16 cellular contexts compared by ENCODE assay signal in genomic region chrX:40943093-40943641, GRCh38.
DNase-seq lines count a peak whose midpoint lies in the region; ATAC-seq and TF ChIP-seq lines count a peak whose summit lies in the region.
"Had no signal": no experiment of that assay in that cellular context is flagged by ENCODE, and none has a peak within 500 bp of the region (broad histone marks: within the 10 kb centered on the region; RNA-seq: fewer than 3 reads in every experiment).

No MANE protein-coding gene starts in this region.

- H3K4me3 Mint-ChIP-seq in MCF 10A (ENCODE audit: unreplicated experiment) = no peak overlapping the region
- H3K4me3 Mint-ChIP-seq: B cell; CD8-positive, alpha-beta T cell; H9 had no signal

- H4K12ac ChIP-seq in trophoblast cell (ENCODE audit: low read depth, low read length) = no peak overlapping the region

- TF ChIP-seq POLR2A in breast epithelium (IDR thresholded peaks at IDR 0.05) = no peak
- TF ChIP-seq POLR2A in suprapubic skin (IDR thresholded peaks at IDR 0.05) = no peak

- H3K27me3 Mint-ChIP-seq in MCF 10A (ENCODE audit: insufficient read depth, unreplicated experiment) = peaks cover 37% of the 10 kb centered on the region
- H3K27me3 Mint-ChIP-seq: B cell had no signal

- WGBS in trophoblast cell (ENCODE audit: extremely low coverage, insufficient coverage, insufficient read length) = no CpG with 5 or more reads among the region's 1 CpG
- 93% methylated on average over 1 of the region's 1 CpG for WGBS in suprapubic skin

- ATAC-seq in SK-N-SH treated with all-trans-retinoic acid at 6 μM for 48 hours (no peak), HG02678 (IDR thresholded peaks at IDR 0.05; ENCODE audit: unreplicated experiment) (no peak)
- ATAC-seq: CD8-positive, alpha-beta T cell; K562 had no signal

- TF ChIP-seq CTCF in MCF 10A (IDR thresholded peaks at IDR 0.05; ENCODE audit: unreplicated experiment) = no peak
- TF ChIP-seq CTCF in breast epithelium (IDR thresholded peaks at IDR 0.05) = no peak
- TF ChIP-seq CTCF in suprapubic skin (IDR thresholded peaks at IDR 0.05) = no peak

- intact Hi-C loops in MCF 10A (cut with micrococcal nuclease) = no loop called here
- intact Hi-C loops in breast epithelium (cut with DNase I; ENCODE audit: low total_unique reads) = no loop called here

- no peak overlapping the region for H3K4ac ChIP-seq in trophoblast cell (ENCODE audit: low read depth, low read length)

- H3K14ac ChIP-seq in trophoblast cell (ENCODE audit: low read length) = no peak overlapping the region

- H3K79me2 ChIP-seq in trophoblast cell (ENCODE audit: control insufficient read depth, insufficient read depth, low read length, poor library complexity) = no peaks in the 10 kb centered on the region

- no peaks in the 10 kb centered on the region for H3K79me1 ChIP-seq in trophoblast cell (ENCODE audit: low read length)

- H4K91ac ChIP-seq in trophoblast cell (ENCODE audit: low read depth, low read length) = no peak overlapping the region

- H3K4me3 ChIP-seq in breast epithelium (no peak overlapping the region), trophoblast cell (ENCODE audit: low read depth, low read length) (no peak overlapping the region), SJCRH30 (no peak overlapping the region), suprapubic skin (no peak overlapping the region)
- H3K4me3 ChIP-seq: BLaER1 treated with 17β-estradiol and CSF1 and Interleukin-3, amounts not matched to agents 10 nM and 100 nM; K562 had no signal

- H3K27ac ChIP-seq in breast epithelium (no peak overlapping the region), trophoblast cell (ENCODE audit: low read depth, low read length) (no peak overlapping the region), SJCRH30 (no peak overlapping the region), suprapubic skin (no peak overlapping the region)
- H3K27ac ChIP-seq: 22Rv1 had no signal

- H3K27me3 ChIP-seq in breast epithelium = peaks cover 0 to 18% of the 10 kb centered on the region in 2 donors
- H3K27me3 ChIP-seq in trophoblast cell (ENCODE audit: insufficient read depth, low read length) = no peaks in the 10 kb centered on the region
- H3K27me3 ChIP-seq in SJCRH30 = no peaks in the 10 kb centered on the region
- H3K27me3 ChIP-seq in suprapubic skin = no peaks in the 10 kb centered on the region

- H3K4me2 ChIP-seq in trophoblast cell (ENCODE audit: low read length) = no peak overlapping the region

- no peak overlapping the region for H2AK5ac ChIP-seq in trophoblast cell (ENCODE audit: low read length)

- TF ChIP-seq EP300 in suprapubic skin (IDR thresholded peaks at IDR 0.05) = no peak

- POLR2A ChIA-PET in MCF 10A (lab: Yijun Ruan, JAX) = no interaction called here

- H4K8ac ChIP-seq in trophoblast cell (ENCODE audit: low read depth, low read length) = no peak overlapping the region

- no peak overlapping the region for H2BK120ac ChIP-seq in trophoblast cell (ENCODE audit: insufficient read depth, low read length, poor library complexity)

- DNase-seq in MCF 10A (ENCODE audit: unreplicated experiment) = no peak
- no peak for DNase-seq in breast epithelium (ENCODE audit: low spot score in 2 of 2)
- DNase-seq in trophoblast cell = peak; percentile 48 to 66
- DNase-seq in SJCRH30 = no peak
- no peak for DNase-seq in suprapubic skin (ENCODE audit: low spot score in 2 of 2)
- DNase-seq: Calu3; CD8-positive, alpha-beta T cell; DMS 273 treated with DMSO at 0.1 percent for 48 hours; H9; IMR-90 had no signal

- no peak overlapping the region for H2BK5ac ChIP-seq in trophoblast cell (ENCODE audit: low read depth, low read length, poor library complexity)

- H3K9ac ChIP-seq in trophoblast cell (ENCODE audit: low read length) = no peak overlapping the region
- H3K9ac ChIP-seq: BLaER1 treated with 17β-estradiol and CSF1 and Interleukin-3, amounts not matched to agents 10 nM and 100 nM had no signal

- no peaks in the 10 kb centered on the region for H3K36me3 Mint-ChIP-seq in MCF 10A (ENCODE audit: insufficient read depth, unreplicated experiment)
- H3K36me3 Mint-ChIP-seq: CD8-positive, alpha-beta T cell had no signal

- H2BK12ac ChIP-seq in trophoblast cell (ENCODE audit: low read length) = no peak overlapping the region

- BruUV-seq in MCF 10A (replicated peaks; lab: Mats Ljungman, UMichigan) = no TSS peak

- H3K9me3 ChIP-seq in breast epithelium (no peaks in the 10 kb centered on the region), trophoblast cell (ENCODE audit: insufficient read depth, low read depth, low read length) (no peaks in the 10 kb centered on the region), SJCRH30 (replicated peaks) (no peaks in the 10 kb centered on the region), suprapubic skin (no peaks in the 10 kb centered on the region)

- no peak overlapping the region for H3K18ac ChIP-seq in trophoblast cell (ENCODE audit: low read length)

- H3K36me3 ChIP-seq in breast epithelium (no peaks in the 10 kb centered on the region), trophoblast cell (ENCODE audit: control insufficient read depth in 1 of 2, insufficient read depth in 2 of 2, low read length in 2 of 2) (no peaks in the 10 kb centered on the region), SJCRH30 (no peaks in the 10 kb centered on the region), suprapubic skin (no peaks in the 10 kb centered on the region)
- H3K36me3 ChIP-seq: BLaER1 treated with 17β-estradiol and CSF1 and Interleukin-3, amounts not matched to agents 10 nM and 100 nM had no signal

- no peak overlapping the region for H3K23ac ChIP-seq in trophoblast cell (ENCODE audit: low read length)

- H3K27ac Mint-ChIP-seq in MCF 10A (ENCODE audit: low read depth, unreplicated experiment) = peak overlapping the region; percentile 25
- H3K27ac Mint-ChIP-seq: B cell; CD8-positive, alpha-beta T cell; H9 had no signal

- H2AFZ ChIP-seq in trophoblast cell (ENCODE audit: insufficient read depth, low read length, poor library complexity) = no peak overlapping the region

- H3K4me1 Mint-ChIP-seq in MCF 10A (ENCODE audit: insufficient read depth, unreplicated experiment) = peaks cover 15% of the 10 kb centered on the region

- H3K9me3 Mint-ChIP-seq in MCF 10A (ENCODE audit: unreplicated experiment) = no peaks in the 10 kb centered on the region
- H3K9me3 Mint-ChIP-seq: CD8-positive, alpha-beta T cell had no signal

- H3K4me1 ChIP-seq in breast epithelium (no peaks in the 10 kb centered on the region), trophoblast cell (ENCODE audit: control insufficient read depth in 1 of 2, insufficient read depth in 2 of 2, low read length in 2 of 2) (no peaks in the 10 kb centered on the region), SJCRH30 (peaks cover 14% of the 10 kb centered on the region), suprapubic skin (no peaks in the 10 kb centered on the region)

- CTCF ChIA-PET in MCF 10A (lab: Yijun Ruan, JAX) = interaction anchor here (0.6 to 1.1 kb wide), 2 partner anchors 172 to 264 kb away, joined by 3 to 5 read pairs; no protein-coding TSS in a partner anchor

TF ChIP-seq in SK-N-SH treated with all-trans-retinoic acid at 6 μM for 48 hours, 23 proteins besides CTCF, POLR2A, EP300 and RAD21 (continues in another document):
- TF ChIP-seq PPARA (CRISPR knock-in tag; IDR thresholded peaks at IDR 0.05; ENCODE audit: borderline replicate concordance) (no peak), TSHZ2 (CRISPR knock-in tag; IDR thresholded peaks at IDR 0.05) (peak; percentile 14; the same call in 1 of the 2 replicates), CSDC2 (CRISPR knock-in tag; IDR thresholded peaks at IDR 0.05) (no peak), TOX (CRISPR knock-in tag; IDR thresholded peaks at IDR 0.05; ENCODE audit: borderline replicate concordance) (no peak), CSRNP3 (CRISPR knock-in tag; IDR thresholded peaks at IDR 0.05) (no peak), OSR1 (CRISPR knock-in tag; IDR thresholded peaks at IDR 0.05) (no peak), ESRRG (CRISPR knock-in tag; IDR thresholded peaks at IDR 0.05) (no peak), TCF4 (CRISPR knock-in tag; IDR thresholded peaks at IDR 0.05; ENCODE audit: borderline replicate concordance) (peak; percentile 74), ZFP3 (CRISPR knock-in tag; IDR thresholded peaks at IDR 0.05) (no peak)

Comparison
In these comparisons a context has a peak if more than half of its experiments do, and no peak if none do; other contexts are left out.
1. DNase-seq: peak in trophoblast cell (2 of 2); none in MCF 10A (single experiment), breast epithelium (0 of 2), SJCRH30 (0 of 2) and suprapubic skin (0 of 2).